Comparison of ENCODE assay signal across 19 cellular contexts in the genomic region with DNA sequence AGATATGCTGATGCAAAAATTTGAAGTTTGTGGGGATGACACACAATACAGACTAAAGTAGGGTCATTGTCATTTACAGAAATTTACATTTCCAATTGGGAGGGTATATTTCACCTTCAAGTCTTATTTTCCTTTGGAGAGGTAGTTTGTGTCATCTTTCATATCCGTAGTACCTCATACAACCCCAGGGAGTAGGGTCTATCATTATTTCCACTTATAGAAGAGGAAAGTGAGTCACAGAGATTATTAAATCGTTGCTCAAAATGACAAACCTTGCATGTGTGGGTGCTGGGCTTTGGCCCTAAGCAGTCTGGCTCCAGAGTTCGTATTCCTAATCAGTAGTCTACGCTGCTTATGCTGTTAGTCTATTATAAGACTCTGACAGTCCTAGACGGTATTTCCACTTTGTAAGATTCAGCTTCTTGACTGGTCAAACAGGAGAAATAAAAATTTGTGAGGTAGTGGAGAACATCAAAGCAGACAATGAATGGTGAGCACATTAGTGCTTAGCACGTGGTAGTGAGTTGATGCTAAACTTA.
DNase-seq lines count a peak whose midpoint lies in the region; ATAC-seq and TF ChIP-seq lines count a peak whose summit lies in the region.
"Had no signal": no experiment of that assay in that cellular context is flagged by ENCODE, and none has a peak within 500 bp of the region (broad histone marks: within the 10 kb centered on the region; RNA-seq: fewer than 3 reads in every experiment).

No MANE protein-coding gene starts in this region.

- H3K27ac ChIP-seq in heart right ventricle (peak overlapping the region in 1 of 10 donors; percentile 10), left lung (peak overlapping the region in 1 of 2 donors; percentile 29)
- H3K27ac ChIP-seq: BLaER1 had no signal

- 54 to 57% methylated on average over 6 of the region's 6 CpGs for WGBS in heart right ventricle, 2 donors

- H3K4me1 ChIP-seq in heart right ventricle (peaks cover 0 to 8% (median 0%) of the 10 kb centered on the region in 9 donors), left lung (no peaks in the 10 kb centered on the region)
- H3K4me1 ChIP-seq: BLaER1 had no signal

- H3K4me1 Mint-ChIP-seq in brain, result peaks cover 43% of the 10 kb centered on the region
- no peaks in the 10 kb centered on the region for H3K4me1 Mint-ChIP-seq in Calu3 (ENCODE audit: low read depth, unreplicated experiment)
- H3K4me1 Mint-ChIP-seq: CD8-positive, alpha-beta memory T cell had no signal

- H3K27ac Mint-ChIP-seq in brain (peak overlapping the region in 3 of 5 experiments; percentile 0 to 67 (median 59)), Calu3 (ENCODE audit: unreplicated experiment) (no peak overlapping the region)
- no peak overlapping the region for H3K27ac Mint-ChIP-seq in activated naive CD4-positive, alpha-beta T cell treated with anti-CD3 and anti-CD28 coated beads, Interleukin-2, amount 50 U/mL, for 72 hours
- H3K27ac Mint-ChIP-seq: CD8-positive, alpha-beta memory T cell had no signal

- H3K4me3 ChIP-seq in heart right ventricle (no peak overlapping the region), left lung (no peak overlapping the region)
- H3K4me3 ChIP-seq: BLaER1, K562 had no signal

- H3K9me3 Mint-ChIP-seq in brain (peaks cover 0 to 13% (median 6%) of the 10 kb centered on the region in 5 experiments), Calu3 (ENCODE audit: low read depth, unreplicated experiment) (peaks cover 3% of the 10 kb centered on the region)
- peaks cover 16 to 30% of the 10 kb centered on the region in 2 donors for H3K9me3 Mint-ChIP-seq in activated naive CD4-positive, alpha-beta T cell treated with anti-CD3 and anti-CD28 coated beads, Interleukin-2, amount 50 U/mL, for 72 hours

- DNase-seq in heart right ventricle (no peak), cardiac septum (ENCODE audit: low spot score) (no peak), left lung (no peak), Calu3 (no peak)
- DNase-seq in activated CD8-positive, alpha-beta memory T cell treated with anti-CD3 and anti-CD28 coated beads, Interleukin-2, amount 50 U/mL, for 4 hours, result no peak
- DNase-seq in stimulated activated CD4-positive, alpha-beta T cell treated with anti-CD3 and anti-CD28 coated beads, Interleukin-4, amount 100 ng/mL, for 1 hour, result no peak
- DNase-seq in activated naive CD4-positive, alpha-beta T cell treated with anti-CD3 and anti-CD28 coated beads, Interleukin-2, amount 50 U/mL, for 72 hours (ENCODE audit: low spot score in 2 of 2), result no peak
- DNase-seq: 8988T; CD8-positive, alpha-beta memory T cell; GOT3; NCI-H1105; NCI-H1694; NCI-H510A; NCI-H748 treated with DMSO at 0.1 percent for 48 hours; OCI-M1; Right ventricle myocardium superior had no signal

- H3K9me3 ChIP-seq in heart right ventricle (peaks cover 0 to 12% (median 0%) of the 10 kb centered on the region in 11 donors), left lung (peaks cover 0 to 15% of the 10 kb centered on the region in 2 donors)
- H3K9me3 ChIP-seq: BLaER1 had no signal

- CTCF ChIA-PET in Calu3 (lab: Charles Lee), result no interaction called here

- BruUV-seq in Calu3 (replicated peaks; lab: Mats Ljungman, UMichigan), result no TSS peak

- H3K4me3 Mint-ChIP-seq in brain, result no peak overlapping the region
- H3K4me3 Mint-ChIP-seq in Calu3 (ENCODE audit: low read depth, unreplicated experiment), result no peak overlapping the region
- H3K4me3 Mint-ChIP-seq: CD8-positive, alpha-beta memory T cell had no signal

- no peaks in the 10 kb centered on the region for H3K36me3 ChIP-seq in heart right ventricle
- H3K36me3 ChIP-seq in left lung, result no peaks in the 10 kb centered on the region
- H3K36me3 ChIP-seq: BLaER1 had no signal

- H3K27me3 Mint-ChIP-seq in brain (peaks cover 3% of the 10 kb centered on the region), Calu3 (ENCODE audit: unreplicated experiment) (no peaks in the 10 kb centered on the region)
- H3K27me3 Mint-ChIP-seq: CD8-positive, alpha-beta memory T cell had no signal

- no peaks in the 10 kb centered on the region for H3K36me3 Mint-ChIP-seq in brain
- no peaks in the 10 kb centered on the region for H3K36me3 Mint-ChIP-seq in Calu3 (ENCODE audit: insufficient read depth, unreplicated experiment)
- peaks cover 0 to 11% of the 10 kb centered on the region in 2 donors for H3K36me3 Mint-ChIP-seq in activated naive CD4-positive, alpha-beta T cell treated with anti-CD3 and anti-CD28 coated beads, Interleukin-2, amount 50 U/mL, for 72 hours
- H3K36me3 Mint-ChIP-seq: CD8-positive, alpha-beta memory T cell had no signal

- intact Hi-C loops in heart right ventricle (cut with DNase I) (no loop called here), cardiac septum (cut with DNase I) (no loop called here), left lung (cut with DNase I) (no loop called here), Calu3 (cut with micrococcal nuclease; ENCODE audit: unreplicated experiment) (no loop called here)

- H3K27me3 ChIP-seq in heart right ventricle (no peaks in the 10 kb centered on the region), left lung (no peaks in the 10 kb centered on the region)
- H3K27me3 ChIP-seq: BLaER1 had no signal

- TF ChIP-seq CTCF in heart right ventricle (IDR thresholded peaks at IDR 0.05) (no peak), brain (conservative IDR thresholded peaks at IDR 0.05) (no peak), left lung (IDR thresholded peaks at IDR 0.05) (no peak), Calu3 (IDR thresholded peaks at IDR 0.05; ENCODE audit: unreplicated experiment) (no peak)

- peak in 7 of 8 donors; percentile 29 to 91 (median 69) for ATAC-seq in heart right ventricle
- peak; percentile 34 for ATAC-seq in left lung
- no peak for ATAC-seq in activated naive CD4-positive, alpha-beta T cell treated with anti-CD3 and anti-CD28 coated beads, Interleukin-2, amount 50 U/mL, for 72 hours
- ATAC-seq: K562 had no signal

Comparison
In these comparisons a context has a peak if more than half of its experiments do, and no peak if none do; other contexts are left out.
1. ATAC-seq: peak in heart right ventricle (7 of 8) and left lung (single experiment); none in activated naive CD4-positive, alpha-beta T cell treated with anti-CD3 and anti-CD28 coated beads, Interleukin-2, amount 50 U/mL, for 72 hours (0 of 2).
2. H3K27ac Mint-ChIP-seq: peak in brain (3 of 5); none in Calu3 (single experiment) and activated naive CD4-positive, alpha-beta T cell treated with anti-CD3 and anti-CD28 coated beads, Interleukin-2, amount 50 U/mL, for 72 hours (0 of 2).